1 cellular context compared by ENCODE assay signal in the genomic region with DNA sequence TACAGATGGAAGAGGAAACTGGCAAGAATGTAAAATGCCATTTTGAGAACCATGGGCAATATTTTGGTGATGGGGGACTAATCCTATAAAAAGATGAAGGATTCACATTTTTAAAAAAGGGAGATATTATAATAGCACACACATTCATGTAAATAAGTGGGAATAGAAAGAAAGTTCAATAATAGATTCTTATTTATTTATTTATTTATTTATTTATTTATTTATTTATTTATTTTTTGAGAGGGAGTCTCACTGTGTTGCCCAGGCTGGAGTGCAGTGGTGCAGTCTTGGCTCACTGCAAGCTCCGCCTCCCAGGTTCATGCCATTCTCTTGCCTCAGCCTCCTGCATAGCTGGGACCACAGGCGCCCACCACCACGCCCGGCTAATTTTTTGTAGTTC. TPM values are rescaled to one million over a fixed set of nuclear protein-coding genes. Genes with fewer than 3 reads are reported as not detected.
"Had no signal": no experiment of that assay in that cellular context is flagged by ENCODE, and none has a peak within 500 bp of the region (broad histone marks: within the 10 kb centered on the region; RNA-seq: fewer than 3 reads in every experiment).

No MANE protein-coding gene starts in this region.

RNA-seq across cellular contexts. Expression of a gene that starts 24.3 kb away (rescaled TPM):
- total RNA-seq: H4 had no signal
